13 cellular contexts compared by ENCODE assay signal in the genomic region with DNA sequence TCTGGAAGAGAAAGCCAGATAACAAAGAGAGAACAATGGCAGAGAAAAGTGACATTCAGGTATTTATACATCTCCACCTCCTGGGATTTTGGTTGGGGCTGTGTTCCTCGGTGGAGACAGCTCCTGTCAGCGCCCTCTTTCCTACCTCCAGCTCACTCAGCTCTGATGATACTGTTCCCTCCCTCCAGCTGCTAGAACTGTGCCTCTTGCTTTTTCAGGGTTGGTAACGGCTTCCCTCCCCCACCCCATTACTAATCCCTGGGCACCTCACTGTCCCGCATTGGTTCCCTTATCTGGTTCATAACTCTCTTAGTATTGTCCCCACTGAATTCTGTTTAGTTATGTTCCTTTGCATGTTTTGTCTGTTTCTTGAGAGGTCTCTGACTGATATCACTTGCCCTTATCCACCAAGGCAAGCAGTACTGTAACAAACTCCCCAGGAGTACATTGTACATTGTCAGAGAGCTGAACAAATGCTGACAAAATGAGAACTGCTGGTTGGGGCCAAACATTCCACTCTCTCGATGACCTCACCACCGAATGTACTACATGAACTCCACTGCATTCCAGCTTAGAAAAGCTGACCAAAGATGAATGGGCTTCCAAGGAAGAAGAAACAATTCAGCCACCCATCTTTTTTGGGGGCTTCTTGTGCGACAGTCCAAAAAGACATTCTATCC. TPM values are rescaled to one million over a fixed set of nuclear protein-coding genes. Genes with fewer than 3 reads are reported as not detected.
DNase-seq lines count a peak whose midpoint lies in the region; ATAC-seq, FAIRE-seq and TF ChIP-seq lines count a peak whose summit lies in the region.
"Had no signal": no experiment of that assay in that cellular context is flagged by ENCODE, and none has a peak within 500 bp of the region (broad histone marks: within the 10 kb centered on the region; RNA-seq: fewer than 3 reads in every experiment).

No MANE protein-coding gene starts in this region.

- TF ChIP-seq CTCF in left lung (IDR thresholded peaks at IDR 0.05) (no peak), upper lobe of right lung (IDR thresholded peaks at IDR 0.05) (no peak)

- H3K27ac Mint-ChIP-seq in CD8-positive, alpha-beta memory T cell, result peak overlapping the region in 1 of 8 donors; percentile 39
- H3K27ac Mint-ChIP-seq: activated CD4-positive, alpha-beta T cell treated with anti-CD3 and anti-CD28 coated beads for 36 hours had no signal

- CTCF ChIA-PET in CD8-positive, alpha-beta memory T cell (lab: Charles Lee), result interaction anchor here (2.1 kb wide), 1 partner anchor 27 kb away, joined by 5 read pairs; no protein-coding TSS in a partner anchor

- H3K27me3 ChIP-seq in left lung, result peaks cover 0 to 36% of the 10 kb centered on the region in 2 donors
- H3K27me3 ChIP-seq in upper lobe of right lung, result peaks cover 15% of the 10 kb centered on the region
- H3K27me3 ChIP-seq in CD8-positive, alpha-beta memory T cell (ENCODE audit: insufficient read depth, low read length, poor library complexity, severe bottlenecking), result peaks cover 7% of the 10 kb centered on the region

- intact Hi-C loops in left lung (cut with DNase I) (no loop called here), upper lobe of right lung (cut with DNase I) (no loop called here)

- POLR2A ChIA-PET in CD8-positive, alpha-beta memory T cell (lab: Charles Lee), result no interaction called here

- peaks cover 0 to 4% (median 0%) of the 10 kb centered on the region in 3 donors for H3K36me3 Mint-ChIP-seq in CD8-positive, alpha-beta memory T cell

- peaks cover 0 to 3% of the 10 kb centered on the region in 2 donors for H3K4me1 ChIP-seq in left lung
- H3K4me1 ChIP-seq in upper lobe of right lung, result no peaks in the 10 kb centered on the region
- H3K4me1 ChIP-seq in CD8-positive, alpha-beta memory T cell (ENCODE audit: insufficient read depth, low read length), result peaks cover 7% of the 10 kb centered on the region

- peak; percentile 57 for FAIRE-seq in HTR-8/SVneo (lab: Jason Lieb, UNC)

- H3K36me3 ChIP-seq in left lung, result no peaks in the 10 kb centered on the region
- H3K36me3 ChIP-seq in upper lobe of right lung, result no peaks in the 10 kb centered on the region
- H3K36me3 ChIP-seq in CD8-positive, alpha-beta memory T cell (ENCODE audit: insufficient read depth, low read length), result no peaks in the 10 kb centered on the region
- H3K36me3 ChIP-seq: spleen had no signal

- ATAC-seq in left lung, result peak; percentile 70
- ATAC-seq in upper lobe of right lung, result peak; percentile 80
- ATAC-seq: activated CD4-positive, alpha-beta T cell treated with anti-CD3 and anti-CD28 coated beads for 36 hours had no signal

- peak overlapping the region in 1 of 7 donors; percentile 27 for H3K4me3 Mint-ChIP-seq in CD8-positive, alpha-beta memory T cell
- H3K4me3 Mint-ChIP-seq: activated CD4-positive, alpha-beta T cell treated with anti-CD3 and anti-CD28 coated beads for 36 hours had no signal

- DNase-seq in HTR-8/SVneo (ENCODE audit: insufficient read length, low spot score), result peak; percentile 17
- DNase-seq in dedifferentiated amniotic fluid mesenchymal stem cell (ENCODE audit: extremely low spot score), result peak; percentile 59
- DNase-seq in left lung, result no peak
- no peak for DNase-seq in upper lobe of right lung
- DNase-seq in NK-92 (lab: John Stamatoyannopoulos, UW; ENCODE audit: unreplicated experiment), result no peak
- no peak for DNase-seq in CD8-positive, alpha-beta memory T cell
- DNase-seq in activated gamma-delta T cell treated with Interleukin-2 at 50 U/mL for 16 hours, result no peak
- DNase-seq: activated CD4-positive, alpha-beta T cell treated with anti-CD3 and anti-CD28 coated beads for 36 hours; activated naive CD4-positive, alpha-beta T cell; DMS53; MM.1S; NCI-H510A treated with DMSO at 0.1 percent for 48 hours; spleen had no signal

- H3K4me3 ChIP-seq in left lung (no peak overlapping the region), upper lobe of right lung (no peak overlapping the region)
- no peak overlapping the region for H3K4me3 ChIP-seq in CD8-positive, alpha-beta memory T cell (ENCODE audit: low read length)
- H3K4me3 ChIP-seq: spleen had no signal

- H3K27me3 Mint-ChIP-seq in CD8-positive, alpha-beta memory T cell, result peaks cover 23 to 61% of the 10 kb centered on the region in 2 donors

- H3K9me3 Mint-ChIP-seq in CD8-positive, alpha-beta memory T cell, result no peaks in the 10 kb centered on the region

- peaks cover 9 to 29% (median 21%) of the 10 kb centered on the region in 3 donors for H3K4me1 Mint-ChIP-seq in CD8-positive, alpha-beta memory T cell

- no peak overlapping the region for H3K27ac ChIP-seq in left lung
- H3K27ac ChIP-seq in upper lobe of right lung, result no peak overlapping the region
- H3K27ac ChIP-seq in CD8-positive, alpha-beta memory T cell (ENCODE audit: low read depth, low read length), result no peak overlapping the region
- H3K27ac ChIP-seq: spleen had no signal

- no peaks in the 10 kb centered on the region for H3K9me3 ChIP-seq in left lung
- H3K9me3 ChIP-seq in upper lobe of right lung, result no peaks in the 10 kb centered on the region
- no peaks in the 10 kb centered on the region for H3K9me3 ChIP-seq in CD8-positive, alpha-beta memory T cell (ENCODE audit: low read length)
- H3K9me3 ChIP-seq: spleen had no signal

RNA-seq across cellular contexts. Expression of a gene that starts 5.7 kb away (rescaled TPM):
- total RNA-seq in left lung (10 to 100 TPM; 25.9 to 30.5 TPM), upper lobe of right lung (32.5 TPM)
- 10 to 100 TPM; 16.7 to 17.1 TPM for total RNA-seq in CD8-positive, alpha-beta memory T cell
- 33.4 TPM for polyA plus RNA-seq in CD8-positive, alpha-beta memory T cell

RNA-seq across cellular contexts. Expression of a gene that starts 43.8 kb away (rescaled TPM):
- total RNA-seq in left lung (1,000 to 10,000 TPM in 1 of 2 donors, 100 to 1,000 TPM in 1; 928 to 1,244 TPM), upper lobe of right lung (1,004 TPM)
- total RNA-seq in CD8-positive, alpha-beta memory T cell, result 10 to 100 TPM; 25.2 to 28.0 TPM
- 40.4 TPM for polyA plus RNA-seq in CD8-positive, alpha-beta memory T cell

Comparison
In these comparisons a context has a peak if more than half of its experiments do, and no peak if none do; other contexts are left out.
1. DNase-seq: peak in HTR-8/SVneo (single experiment) and dedifferentiated amniotic fluid mesenchymal stem cell (single experiment); none in left lung (0 of 2), upper lobe of right lung (single experiment), NK-92 (single experiment), CD8-positive, alpha-beta memory T cell (0 of 5) and activated gamma-delta T cell treated with Interleukin-2 at 50 U/mL for 16 hours (single experiment).
2. RNA of a gene that starts 43.8 kb away (total RNA-seq): 928 to 1,244 TPM in left lung and 1,004 TPM in upper lobe of right lung (single experiment); 25.2 to 28.0 TPM in CD8-positive, alpha-beta memory T cell; every median in the first group is over 10 times any median in the second.